Comparison of ENCODE assay signal across 15 cellular contexts in genomic region chr3:88957751-88958452, GRCh38.
DNase-seq lines count a peak whose midpoint lies in the region; ATAC-seq and TF ChIP-seq lines count a peak whose summit lies in the region.
"Had no signal": no experiment of that assay in that cellular context is flagged by ENCODE, and none has a peak within 500 bp of the region (broad histone marks: within the 10 kb centered on the region; RNA-seq: fewer than 3 reads in every experiment).

No MANE protein-coding gene starts in this region.

- TF ChIP-seq CTCF in fibroblast of mammary gland (conservative IDR thresholded peaks at IDR 0.05; ENCODE audit: control insufficient read depth, insufficient read depth, low read depth, low read length), result no peak
- no peak for TF ChIP-seq CTCF in OCI-LY7 (conservative IDR thresholded peaks at IDR 0.05; ENCODE audit: low read length)

- no peaks in the 10 kb centered on the region for H3K79me2 ChIP-seq in OCI-LY7 (ENCODE audit: insufficient read depth, low read depth, low read length)

- CTCF ChIA-PET in OCI-LY7 (lab: Charles Lee; ENCODE audit: unreplicated experiment), result no interaction called here

- ATAC-seq in GM21360 (IDR thresholded peaks at IDR 0.05; ENCODE audit: unreplicated experiment), result no peak
- ATAC-seq: HCT116; naive thymus-derived CD8-positive, alpha-beta T cell had no signal

- no peaks in the 10 kb centered on the region for H3K36me3 ChIP-seq in OCI-LY7 (ENCODE audit: insufficient read depth, low read length)
- H3K36me3 ChIP-seq: tibial artery had no signal

- intact Hi-C loops in OCI-LY7 (cut with micrococcal nuclease; ENCODE audit: unreplicated experiment), result no loop called here

- no peak overlapping the region for H3K4me2 ChIP-seq in OCI-LY7 (ENCODE audit: low read length)

- no peaks in the 10 kb centered on the region for H3K9me2 ChIP-seq in OCI-LY7 (ENCODE audit: insufficient read depth, low read length)

- no peak overlapping the region for H3K27ac ChIP-seq in OCI-LY7 (ENCODE audit: low read depth, low read length, poor library complexity, severe bottlenecking)
- H3K27ac ChIP-seq: SK-N-MC, tibial artery had no signal

- no peaks in the 10 kb centered on the region for H3K9me3 ChIP-seq in OCI-LY7 (ENCODE audit: low read length)
- H3K9me3 ChIP-seq: tibial artery had no signal

- H4K20me1 ChIP-seq in OCI-LY7 (ENCODE audit: insufficient read depth, low read length), result no peaks in the 10 kb centered on the region

- DNase-seq in GM04503 (ENCODE audit: low read depth) (peak; percentile 65), RPMI7951 (ENCODE audit: low read depth) (peak; percentile 15), fibroblast of mammary gland (ENCODE audit: low read depth) (peak; percentile 73), skeletal muscle cell (ENCODE audit: low read depth) (peak; percentile 37), OCI-LY7 (ENCODE audit: low spot score) (no peak), islet precursor cell (no peak)
- DNase-seq: activated B cell treated with CpG ODN at 0.5 μM for 24 hours; activated T-cell treated with anti-CD3 and anti-CD28 coated beads for 4 hours; kidney; naive thymus-derived CD8-positive, alpha-beta T cell; NCI-H774; tibial artery had no signal

- POLR2A ChIA-PET in OCI-LY7 (lab: Charles Lee), result no interaction called here

- H3K4me1 ChIP-seq in OCI-LY7 (ENCODE audit: insufficient read depth, low read length, poor library complexity, severe bottlenecking), result no peaks in the 10 kb centered on the region
- H3K4me1 ChIP-seq: tibial artery had no signal

- BruUV-seq in OCI-LY7 (replicated peaks; lab: Mats Ljungman, UMichigan), result no TSS peak

- H2AFZ ChIP-seq in OCI-LY7 (ENCODE audit: low read length), result no peak overlapping the region

- H3K4me3 ChIP-seq in fibroblast of mammary gland (ENCODE audit: control insufficient read depth, low read depth, low read length) (no peak overlapping the region), skeletal muscle cell (ENCODE audit: low read depth, low read length) (no peak overlapping the region), OCI-LY7 (ENCODE audit: low read depth, low read length, poor library complexity, severe bottlenecking) (no peak overlapping the region)
- H3K4me3 ChIP-seq: SK-N-MC, tibial artery had no signal

Comparison
In these comparisons a context has a peak if more than half of its experiments do, and no peak if none do; other contexts are left out.
1. DNase-seq: peak in GM04503 (single experiment), RPMI7951 (single experiment), fibroblast of mammary gland (single experiment) and skeletal muscle cell (single experiment); none in OCI-LY7 (single experiment) and islet precursor cell (single experiment).